1 cellular context compared by ENCODE assay signal in genomic region chr3:128178782-128179473, GRCh38.
TF ChIP-seq lines count a peak whose summit lies in the region.

No MANE protein-coding gene starts in this region.

TF ChIP-seq in IMR-90, 13 proteins besides CTCF, POLR2A, EP300 and RAD21 (continued from another document):
- TF ChIP-seq CHD1 (IDR thresholded peaks at IDR 0.05; ENCODE audit: low read depth, low read length) (no peak), SMC3 (IDR thresholded peaks at IDR 0.05; ENCODE audit: low read depth, low read length) (no peak), RFX5 (IDR thresholded peaks at IDR 0.05; ENCODE audit: low read depth, low read length) (no peak), BHLHE40 (IDR thresholded peaks at IDR 0.05; ENCODE audit: low read depth, low read length) (no peak), MXI1 (IDR thresholded peaks at IDR 0.05; ENCODE audit: borderline replicate concordance, low read depth, low read length) (no peak)
